Comparison of ENCODE assay signal across 20 cellular contexts in genomic region chr10:43058716-43059335, GRCh38.
"Had no signal": no experiment of that assay in that cellular context is flagged by ENCODE, and none has a peak within 500 bp of the region (broad histone marks: within the 10 kb centered on the region; RNA-seq: fewer than 3 reads in every experiment).

No MANE protein-coding gene starts in this region.

- H3K4me3 Mint-ChIP-seq: activated CD4-positive, alpha-beta memory T cell treated with anti-CD3 and anti-CD28 coated beads for 36 hours; activated naive CD4-positive, alpha-beta T cell treated with anti-CD3 and anti-CD28 coated beads, Interleukin-2, amount 50 U/mL, for 24 hours; central memory CD8-positive, alpha-beta T cell; effector memory CD8-positive, alpha-beta T cell; T-helper 1 cell treated with Interleukin-12 subunit alpha and Interleukin-12 subunit beta and Interleukin-4 antibody, amounts not matched to agents 30 μg/mL and 1 μg/mL, for 36 hours had no signal

- H3K27ac ChIP-seq: adrenal gland, colonic mucosa, dorsolateral prefrontal cortex had no signal

- H3K4me1 ChIP-seq: adrenal gland, colonic mucosa had no signal

- H3K27me3 Mint-ChIP-seq: activated CD4-positive, alpha-beta memory T cell treated with anti-CD3 and anti-CD28 coated beads for 36 hours had no signal

- H3K36me3 Mint-ChIP-seq: activated CD4-positive, alpha-beta memory T cell treated with anti-CD3 and anti-CD28 coated beads for 36 hours; activated naive CD4-positive, alpha-beta T cell treated with anti-CD3 and anti-CD28 coated beads, Interleukin-2, amount 50 U/mL, for 24 hours had no signal

- ATAC-seq: effector memory CD8-positive, alpha-beta T cell; esophagus mucosa; stimulated activated naive CD8-positive, alpha-beta T cell treated with anti-CD3 and anti-CD28 coated beads, Interleukin-15, Interleukin-2, amounts not matched to agents 100 U/mL and 50 U/mL, for 24 hours had no signal

- H3K4me1 Mint-ChIP-seq: activated naive CD4-positive, alpha-beta T cell treated with anti-CD3 and anti-CD28 coated beads, Interleukin-2, amount 50 U/mL, for 24 hours; central memory CD8-positive, alpha-beta T cell had no signal

- DNase-seq: activated CD4-positive, alpha-beta memory T cell treated with anti-CD3 and anti-CD28 coated beads for 36 hours; activated CD4-positive, alpha-beta T cell treated with anti-CD3 and anti-CD28 coated beads for 48 hours; activated effector memory CD4-positive, alpha-beta T cell treated with Interleukin-2 at 50 U/mL for 16 hours; activated T-cell treated with anti-CD3 and anti-CD28 coated beads, Interleukin-2, amount 50 U/mL, for 48 hours; adrenal gland; colonic mucosa; effector memory CD8-positive, alpha-beta T cell; foreskin melanocyte; hippocampal formation; mesenchymal stem cell; occipital lobe; retina; stimulated activated CD4-positive, alpha-beta T cell treated with anti-CD3 and anti-CD28 coated beads, Interleukin-12 subunit alpha, Interleukin-12 subunit beta, amount 100 ng/mL, for 4 hours; stimulated activated CD4-positive, alpha-beta T cell treated with anti-CD3 and anti-CD28 coated beads, Interleukin-4, amount 100 ng/mL, for 4 hours; stimulated activated naive CD8-positive, alpha-beta T cell treated with anti-CD3 and anti-CD28 coated beads, Interleukin-15, Interleukin-2, amounts not matched to agents 100 U/mL and 50 U/mL, for 24 hours had no signal

- H3K27me3 ChIP-seq: adrenal gland, colonic mucosa had no signal

- H3K9me3 ChIP-seq: adrenal gland, colonic mucosa had no signal

- H3K4me3 ChIP-seq: adrenal gland, colonic mucosa, dorsolateral prefrontal cortex had no signal

- H3K27ac Mint-ChIP-seq: activated CD4-positive, alpha-beta memory T cell treated with anti-CD3 and anti-CD28 coated beads for 36 hours; activated naive CD4-positive, alpha-beta T cell treated with anti-CD3 and anti-CD28 coated beads, Interleukin-2, amount 50 U/mL, for 24 hours; effector memory CD8-positive, alpha-beta T cell; T-helper 1 cell treated with Interleukin-12 subunit alpha and Interleukin-12 subunit beta and Interleukin-4 antibody, amounts not matched to agents 30 μg/mL and 1 μg/mL, for 36 hours had no signal

- H3K9me3 Mint-ChIP-seq: activated CD4-positive, alpha-beta memory T cell treated with anti-CD3 and anti-CD28 coated beads for 36 hours; activated naive CD4-positive, alpha-beta T cell treated with anti-CD3 and anti-CD28 coated beads, Interleukin-2, amount 50 U/mL, for 24 hours; central memory CD8-positive, alpha-beta T cell; effector memory CD8-positive, alpha-beta T cell; T-helper 1 cell treated with Interleukin-12 subunit alpha and Interleukin-12 subunit beta and Interleukin-4 antibody, amounts not matched to agents 30 μg/mL and 1 μg/mL, for 36 hours had no signal

- H3K36me3 ChIP-seq: adrenal gland, colonic mucosa had no signal
